Comparison of ENCODE assay signal across 1 cellular context in the genomic region with DNA sequence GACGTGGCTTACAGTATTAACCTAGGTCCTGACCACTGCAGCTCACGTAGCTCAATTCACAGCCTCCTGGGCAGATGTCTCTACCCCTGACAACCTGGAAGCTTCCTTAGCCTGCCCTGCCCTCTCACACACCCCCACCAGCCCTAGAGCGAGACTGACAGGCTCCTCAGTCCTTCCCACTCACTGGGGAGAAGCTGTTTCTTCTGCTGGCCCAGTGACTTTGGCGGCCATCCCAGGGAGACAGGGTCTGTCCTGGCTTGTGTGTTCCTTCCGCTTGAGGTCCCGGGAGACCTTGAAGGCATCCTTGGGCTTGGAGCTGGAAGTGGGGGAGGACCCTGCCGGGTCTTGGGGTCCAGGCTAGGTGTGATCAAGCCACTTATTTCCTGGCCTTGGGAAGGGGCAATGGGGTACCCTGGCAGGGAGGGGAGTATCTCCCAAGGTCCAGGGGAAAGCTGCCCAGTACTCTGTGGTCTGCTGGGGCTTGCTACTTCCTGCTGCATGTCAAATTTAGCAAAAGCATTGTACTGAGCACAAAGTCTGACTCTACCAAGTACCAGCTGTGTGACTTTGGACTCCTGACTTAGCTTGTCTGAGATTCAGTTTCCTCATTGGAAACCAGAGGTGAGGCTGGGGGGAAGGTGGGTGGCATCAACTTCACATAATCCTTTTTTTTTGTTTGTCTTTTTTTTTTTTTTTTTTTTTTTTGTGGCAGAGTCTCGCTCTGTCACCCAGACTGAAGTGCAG.
TF ChIP-seq lines count a peak whose summit lies in the region.

No MANE protein-coding gene starts in this region.

TF ChIP-seq in GM23338, 12 proteins besides CTCF, POLR2A, EP300 and RAD21:
- no peak for TF ChIP-seq POLR2AphosphoS5 (IDR thresholded peaks at IDR 0.05; ENCODE audit: low read depth)
- TF ChIP-seq, protein P1, sequence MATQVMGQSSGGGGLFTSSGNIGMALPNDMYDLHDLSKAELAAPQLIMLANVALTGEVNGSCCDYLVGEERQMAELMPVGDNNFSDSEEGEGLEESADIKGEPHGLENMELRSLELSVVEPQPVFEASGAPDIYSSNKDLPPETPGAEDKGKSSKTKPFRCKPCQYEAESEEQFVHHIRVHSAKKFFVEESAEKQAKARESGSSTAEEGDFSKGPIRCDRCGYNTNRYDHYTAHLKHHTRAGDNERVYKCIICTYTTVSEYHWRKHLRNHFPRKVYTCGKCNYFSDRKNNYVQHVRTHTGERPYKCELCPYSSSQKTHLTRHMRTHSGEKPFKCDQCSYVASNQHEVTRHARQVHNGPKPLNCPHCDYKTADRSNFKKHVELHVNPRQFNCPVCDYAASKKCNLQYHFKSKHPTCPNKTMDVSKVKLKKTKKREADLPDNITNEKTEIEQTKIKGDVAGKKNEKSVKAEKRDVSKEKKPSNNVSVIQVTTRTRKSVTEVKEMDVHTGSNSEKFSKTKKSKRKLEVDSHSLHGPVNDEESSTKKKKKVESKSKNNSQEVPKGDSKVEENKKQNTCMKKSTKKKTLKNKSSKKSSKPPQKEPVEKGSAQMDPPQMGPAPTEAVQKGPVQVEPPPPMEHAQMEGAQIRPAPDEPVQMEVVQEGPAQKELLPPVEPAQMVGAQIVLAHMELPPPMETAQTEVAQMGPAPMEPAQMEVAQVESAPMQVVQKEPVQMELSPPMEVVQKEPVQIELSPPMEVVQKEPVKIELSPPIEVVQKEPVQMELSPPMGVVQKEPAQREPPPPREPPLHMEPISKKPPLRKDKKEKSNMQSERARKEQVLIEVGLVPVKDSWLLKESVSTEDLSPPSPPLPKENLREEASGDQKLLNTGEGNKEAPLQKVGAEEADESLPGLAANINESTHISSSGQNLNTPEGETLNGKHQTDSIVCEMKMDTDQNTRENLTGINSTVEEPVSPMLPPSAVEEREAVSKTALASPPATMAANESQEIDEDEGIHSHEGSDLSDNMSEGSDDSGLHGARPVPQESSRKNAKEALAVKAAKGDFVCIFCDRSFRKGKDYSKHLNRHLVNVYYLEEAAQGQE (IDR thresholded peaks at IDR 0.05; ENCODE audit: unreplicated experiment), result no peak
- no peak for TF ChIP-seq JUNB (IDR thresholded peaks at IDR 0.05; ENCODE audit: unreplicated experiment)
- no peak for TF ChIP-seq CREB1 (CRISPR knock-in tag; IDR thresholded peaks at IDR 0.05; ENCODE audit: low read depth)
- TF ChIP-seq EZH2phosphoT487 (IDR thresholded peaks at IDR 0.05; ENCODE audit: unreplicated experiment), result no peak
- no peak for TF ChIP-seq EZH2 (IDR thresholded peaks at IDR 0.05; ENCODE audit: low read depth, unreplicated experiment)
- TF ChIP-seq, protein P2, sequence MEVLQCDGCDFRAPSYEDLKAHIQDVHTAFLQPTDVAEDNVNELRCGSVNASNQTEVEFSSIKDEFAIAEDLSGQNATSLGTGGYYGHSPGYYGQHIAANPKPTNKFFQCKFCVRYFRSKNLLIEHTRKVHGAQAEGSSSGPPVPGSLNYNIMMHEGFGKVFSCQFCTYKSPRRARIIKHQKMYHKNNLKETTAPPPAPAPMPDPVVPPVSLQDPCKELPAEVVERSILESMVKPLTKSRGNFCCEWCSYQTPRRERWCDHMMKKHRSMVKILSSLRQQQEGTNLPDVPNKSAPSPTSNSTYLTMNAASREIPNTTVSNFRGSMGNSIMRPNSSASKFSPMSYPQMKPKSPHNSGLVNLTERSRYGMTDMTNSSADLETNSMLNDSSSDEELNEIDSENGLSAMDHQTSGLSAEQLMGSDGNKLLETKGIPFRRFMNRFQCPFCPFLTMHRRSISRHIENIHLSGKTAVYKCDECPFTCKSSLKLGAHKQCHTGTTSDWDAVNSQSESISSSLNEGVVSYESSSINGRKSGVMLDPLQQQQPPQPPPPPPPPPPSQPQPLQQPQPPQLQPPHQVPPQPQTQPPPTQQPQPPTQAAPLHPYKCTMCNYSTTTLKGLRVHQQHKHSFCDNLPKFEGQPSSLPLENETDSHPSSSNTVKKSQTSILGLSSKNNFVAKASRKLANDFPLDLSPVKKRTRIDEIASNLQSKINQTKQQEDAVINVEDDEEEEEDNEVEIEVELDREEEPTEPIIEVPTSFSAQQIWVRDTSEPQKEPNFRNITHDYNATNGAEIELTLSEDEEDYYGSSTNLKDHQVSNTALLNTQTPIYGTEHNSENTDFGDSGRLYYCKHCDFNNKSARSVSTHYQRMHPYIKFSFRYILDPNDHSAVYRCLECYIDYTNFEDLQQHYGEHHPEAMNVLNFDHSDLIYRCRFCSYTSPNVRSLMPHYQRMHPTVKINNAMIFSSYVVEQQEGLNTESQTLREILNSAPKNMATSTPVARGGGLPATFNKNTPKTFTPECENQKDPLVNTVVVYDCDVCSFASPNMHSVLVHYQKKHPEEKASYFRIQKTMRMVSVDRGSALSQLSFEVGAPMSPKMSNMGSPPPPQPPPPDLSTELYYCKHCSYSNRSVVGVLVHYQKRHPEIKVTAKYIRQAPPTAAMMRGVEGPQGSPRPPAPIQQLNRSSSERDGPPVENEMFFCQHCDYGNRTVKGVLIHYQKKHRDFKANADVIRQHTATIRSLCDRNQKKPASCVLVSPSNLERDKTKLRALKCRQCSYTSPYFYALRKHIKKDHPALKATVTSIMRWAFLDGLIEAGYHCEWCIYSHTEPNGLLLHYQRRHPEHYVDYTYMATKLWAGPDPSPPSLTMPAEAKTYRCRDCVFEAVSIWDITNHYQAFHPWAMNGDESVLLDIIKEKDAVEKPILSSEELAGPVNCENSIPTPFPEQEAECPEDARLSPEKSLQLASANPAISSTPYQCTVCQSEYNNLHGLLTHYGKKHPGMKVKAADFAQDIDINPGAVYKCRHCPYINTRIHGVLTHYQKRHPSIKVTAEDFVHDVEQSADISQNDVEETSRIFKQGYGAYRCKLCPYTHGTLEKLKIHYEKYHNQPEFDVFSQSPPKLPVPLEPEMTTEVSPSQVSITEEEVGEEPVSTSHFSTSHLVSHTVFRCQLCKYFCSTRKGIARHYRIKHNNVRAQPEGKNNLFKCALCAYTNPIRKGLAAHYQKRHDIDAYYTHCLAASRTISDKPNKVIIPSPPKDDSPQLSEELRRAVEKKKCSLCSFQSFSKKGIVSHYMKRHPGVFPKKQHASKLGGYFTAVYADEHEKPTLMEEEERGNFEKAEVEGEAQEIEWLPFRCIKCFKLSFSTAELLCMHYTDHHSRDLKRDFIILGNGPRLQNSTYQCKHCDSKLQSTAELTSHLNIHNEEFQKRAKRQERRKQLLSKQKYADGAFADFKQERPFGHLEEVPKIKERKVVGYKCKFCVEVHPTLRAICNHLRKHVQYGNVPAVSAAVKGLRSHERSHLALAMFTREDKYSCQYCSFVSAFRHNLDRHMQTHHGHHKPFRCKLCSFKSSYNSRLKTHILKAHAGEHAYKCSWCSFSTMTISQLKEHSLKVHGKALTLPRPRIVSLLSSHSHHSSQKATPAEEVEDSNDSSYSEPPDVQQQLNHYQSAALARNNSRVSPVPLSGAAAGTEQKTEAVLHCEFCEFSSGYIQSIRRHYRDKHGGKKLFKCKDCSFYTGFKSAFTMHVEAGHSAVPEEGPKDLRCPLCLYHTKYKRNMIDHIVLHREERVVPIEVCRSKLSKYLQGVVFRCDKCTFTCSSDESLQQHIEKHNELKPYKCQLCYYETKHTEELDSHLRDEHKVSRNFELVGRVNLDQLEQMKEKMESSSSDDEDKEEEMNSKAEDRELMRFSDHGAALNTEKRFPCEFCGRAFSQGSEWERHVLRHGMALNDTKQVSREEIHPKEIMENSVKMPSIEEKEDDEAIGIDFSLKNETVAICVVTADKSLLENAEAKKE (CRISPR knock-in tag; IDR thresholded peaks at IDR 0.05), result no peak
- no peak for TF ChIP-seq ZNF331 (CRISPR knock-in tag; IDR thresholded peaks at IDR 0.05; ENCODE audit: low read depth)
- TF ChIP-seq STAT1 (IDR thresholded peaks at IDR 0.05; ENCODE audit: unreplicated experiment), result no peak
- TF ChIP-seq ZNF114 (CRISPR knock-in tag; IDR thresholded peaks at IDR 0.05), result no peak
- TF ChIP-seq NANOG (IDR thresholded peaks at IDR 0.05; ENCODE audit: borderline replicate concordance), result no peak
- no peak for TF ChIP-seq ETS1 (IDR thresholded peaks at IDR 0.05)
